Comparison of ENCODE assay signal across 8 cellular contexts in genomic region chr3:44761347-44762169, GRCh38. TPM values are rescaled to one million over a fixed set of nuclear protein-coding genes. Genes with fewer than 3 reads are reported as not detected.
DNase-seq lines count a peak whose midpoint lies in the region; ATAC-seq and TF ChIP-seq lines count a peak whose summit lies in the region.

KIAA1143 (minus strand) TSS chr3:44761619; CDS start chr3:44761602, 17 bp downstream.
A gene with protein sequence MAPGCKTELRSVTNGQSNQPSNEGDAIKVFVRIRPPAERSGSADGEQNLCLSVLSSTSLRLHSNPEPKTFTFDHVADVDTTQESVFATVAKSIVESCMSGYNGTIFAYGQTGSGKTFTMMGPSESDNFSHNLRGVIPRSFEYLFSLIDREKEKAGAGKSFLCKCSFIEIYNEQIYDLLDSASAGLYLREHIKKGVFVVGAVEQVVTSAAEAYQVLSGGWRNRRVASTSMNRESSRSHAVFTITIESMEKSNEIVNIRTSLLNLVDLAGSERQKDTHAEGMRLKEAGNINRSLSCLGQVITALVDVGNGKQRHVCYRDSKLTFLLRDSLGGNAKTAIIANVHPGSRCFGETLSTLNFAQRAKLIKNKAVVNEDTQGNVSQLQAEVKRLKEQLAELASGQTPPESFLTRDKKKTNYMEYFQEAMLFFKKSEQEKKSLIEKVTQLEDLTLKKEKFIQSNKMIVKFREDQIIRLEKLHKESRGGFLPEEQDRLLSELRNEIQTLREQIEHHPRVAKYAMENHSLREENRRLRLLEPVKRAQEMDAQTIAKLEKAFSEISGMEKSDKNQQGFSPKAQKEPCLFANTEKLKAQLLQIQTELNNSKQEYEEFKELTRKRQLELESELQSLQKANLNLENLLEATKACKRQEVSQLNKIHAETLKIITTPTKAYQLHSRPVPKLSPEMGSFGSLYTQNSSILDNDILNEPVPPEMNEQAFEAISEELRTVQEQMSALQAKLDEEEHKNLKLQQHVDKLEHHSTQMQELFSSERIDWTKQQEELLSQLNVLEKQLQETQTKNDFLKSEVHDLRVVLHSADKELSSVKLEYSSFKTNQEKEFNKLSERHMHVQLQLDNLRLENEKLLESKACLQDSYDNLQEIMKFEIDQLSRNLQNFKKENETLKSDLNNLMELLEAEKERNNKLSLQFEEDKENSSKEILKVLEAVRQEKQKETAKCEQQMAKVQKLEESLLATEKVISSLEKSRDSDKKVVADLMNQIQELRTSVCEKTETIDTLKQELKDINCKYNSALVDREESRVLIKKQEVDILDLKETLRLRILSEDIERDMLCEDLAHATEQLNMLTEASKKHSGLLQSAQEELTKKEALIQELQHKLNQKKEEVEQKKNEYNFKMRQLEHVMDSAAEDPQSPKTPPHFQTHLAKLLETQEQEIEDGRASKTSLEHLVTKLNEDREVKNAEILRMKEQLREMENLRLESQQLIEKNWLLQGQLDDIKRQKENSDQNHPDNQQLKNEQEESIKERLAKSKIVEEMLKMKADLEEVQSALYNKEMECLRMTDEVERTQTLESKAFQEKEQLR (N-terminal part only) (plus strand): TSS chr3:44761794. CDS start chr3:44761866, 72 bp downstream.

- ATAC-seq in DND-41 (ENCODE audit: insufficient read depth, low read depth) = peak; percentile 92
- ATAC-seq in naive thymus-derived CD4-positive, alpha-beta T cell = peak; percentile 100
- ATAC-seq in stimulated activated naive B cell treated with anti-CD40 and anti-IgM and Interleukin-4, amounts not matched to agents 10 μg/mL and 1 μg/mL and 100 μg/mL, for 72 hours (replicated peaks) = peak; percentile 95 to 98

- peak within 1 kb of the TSS; percentile 90 for H3K27ac Mint-ChIP-seq in activated T-helper 1 cell treated with anti-CD3 and anti-CD28 coated beads, Interleukin-12 subunit alpha, Interleukin-12 subunit beta, Interleukin-2, Interleukin-4 antibody, amounts not matched to agents 30 ng/mL and 10 ng/mL and 1 ng/mL, durations not matched to agents 14 hours and 24 hours and 36 hours
- H3K27ac Mint-ChIP-seq in naive thymus-derived CD4-positive, alpha-beta T cell = peak within 1 kb of the TSS; percentile 80 to 96 (median 92)
- H3K27ac Mint-ChIP-seq in stimulated activated naive B cell treated with anti-CD40 and anti-IgM and Interleukin-4, amounts not matched to agents 10 μg/mL and 1 μg/mL and 100 μg/mL, for 72 hours = peak within 1 kb of the TSS; percentile 96

- intact Hi-C loops in activated T-helper 1 cell treated with anti-CD3 and anti-CD28 coated beads, Interleukin-12 subunit alpha, Interleukin-12 subunit beta, Interleukin-2, Interleukin-4 antibody, amounts not matched to agents 30 ng/mL and 10 ng/mL and 1 ng/mL, durations not matched to agents 14 hours and 24 hours and 36 hours (cut with micrococcal nuclease) = loop anchor here (1.0 to 10.0 kb wide), 10 partner anchors 32 to 1067 kb away; partner anchors contain the start of genes ABHD5, EXOSC7, TCAIM and TMEM42
- intact Hi-C loops in naive thymus-derived CD4-positive, alpha-beta T cell (cut with micrococcal nuclease) = loop anchor here (1.0 to 5.0 kb wide), 16 partner anchors 32 to 1069 kb away; partner anchors contain the start of genes EXOSC7 (in 2 of the 2), TCAIM (in 2 of the 2), TMEM42 (in 2 of the 2) and ZDHHC3 (in 2 of the 2)

- H4K20me1 ChIP-seq in DND-41 (ENCODE audit: insufficient read depth, low read length) (peaks cover 8% of the 10 kb centered on the region; the same call in 1 of the 2 replicates), GM23248 (ENCODE audit: insufficient read depth) (no peaks in the 10 kb centered on the region)

- peak; percentile 48 for TF ChIP-seq CTCF in DND-41 (IDR thresholded peaks at IDR 0.05; ENCODE audit: borderline replicate concordance, extremely low read depth, low read length, poor library complexity, severe bottlenecking)

- H3F3A ChIP-seq in GM23248 (ENCODE audit: insufficient read depth) = peaks cover 10% of the 10 kb centered on the region; the same call in 1 of the 2 replicates

- POLR2A ChIA-PET in naive thymus-derived CD4-positive, alpha-beta T cell (lab: Charles Lee) = interaction anchor here (0.6 to 3.6 kb wide), 6 partner anchors 14 to 423 kb away, joined by 4 to 30 read pairs (median 6); partner anchors contain the start of genes TCAIM and ZNF501

- H3K4me2 ChIP-seq in DND-41 (ENCODE audit: insufficient read depth, low read length) (peak within 1 kb of the TSS; percentile 87), GM23248 (ENCODE audit: unreplicated experiment) (peak within 1 kb of the TSS; percentile 94)

- peak; percentile 96 for DNase-seq in DND-41
- DNase-seq in GM23248 = peak; percentile 97
- peak; percentile 85 to 92 for DNase-seq in Kasumi-1 (lab: John Stamatoyannopoulos, UW)
- peak; percentile 96 for DNase-seq in RKO (ENCODE audit: low spot score)
- DNase-seq in activated T-helper 1 cell treated with anti-CD3 and anti-CD28 coated beads, Interleukin-12 subunit alpha, Interleukin-12 subunit beta, Interleukin-2, Interleukin-4 antibody, amounts not matched to agents 30 ng/mL and 10 ng/mL and 1 ng/mL, durations not matched to agents 14 hours and 24 hours and 36 hours (ENCODE audit: low spot score) = peak; percentile 95
- peak; percentile 94 for DNase-seq in fibroblast of gingiva (ENCODE audit: low read depth)
- peak; percentile 92 to 98 (median 94) for DNase-seq in naive thymus-derived CD4-positive, alpha-beta T cell
- DNase-seq in stimulated activated naive B cell treated with anti-CD40 and anti-IgM and Interleukin-4, amounts not matched to agents 10 μg/mL and 1 μg/mL and 100 μg/mL, for 72 hours = peak; percentile 94

- H3K36me3 Mint-ChIP-seq in activated T-helper 1 cell treated with anti-CD3 and anti-CD28 coated beads, Interleukin-12 subunit alpha, Interleukin-12 subunit beta, Interleukin-2, Interleukin-4 antibody, amounts not matched to agents 30 ng/mL and 10 ng/mL and 1 ng/mL, durations not matched to agents 14 hours and 24 hours and 36 hours (ENCODE audit: low read depth) = peaks cover 46% of the 10 kb centered on the region
- H3K36me3 Mint-ChIP-seq in naive thymus-derived CD4-positive, alpha-beta T cell = peaks cover 15 to 67% (median 28%) of the 10 kb centered on the region in 5 donors
- peaks cover 24 to 42% of the 10 kb centered on the region in 2 donors for H3K36me3 Mint-ChIP-seq in stimulated activated naive B cell treated with anti-CD40 and anti-IgM and Interleukin-4, amounts not matched to agents 10 μg/mL and 1 μg/mL and 100 μg/mL, for 72 hours

- H3K9ac ChIP-seq in DND-41 (ENCODE audit: low read depth, low read length) (peak within 1 kb of the TSS; percentile 88), GM23248 (peak within 1 kb of the TSS; percentile 92)

- H3K9me2 ChIP-seq in GM23248 (ENCODE audit: insufficient read depth) = no peaks in the 10 kb centered on the region

- H2AFZ ChIP-seq in DND-41 (ENCODE audit: low read depth, low read length) (peak within 1 kb of the TSS; percentile 89), GM23248 (peak within 1 kb of the TSS; percentile 98)

- peaks cover 14% of the 10 kb centered on the region for H3K9me3 ChIP-seq in DND-41 (ENCODE audit: insufficient read depth, low read length, severe bottlenecking)
- H3K9me3 ChIP-seq in GM23248 (ENCODE audit: low read depth) = no peaks in the 10 kb centered on the region
- H3K9me3 ChIP-seq in naive thymus-derived CD4-positive, alpha-beta T cell (ENCODE audit: control insufficient read depth in 2 of 3, low read length in 3 of 3) = peaks cover 0 to 3% (median 0%) of the 10 kb centered on the region in 3 experiments

- H3K27me3 ChIP-seq in DND-41 (ENCODE audit: insufficient read depth, low read length, poor library complexity) = no peaks in the 10 kb centered on the region
- H3K27me3 ChIP-seq in GM23248 (replicated peaks; ENCODE audit: insufficient read depth) = no peaks in the 10 kb centered on the region
- H3K27me3 ChIP-seq in naive thymus-derived CD4-positive, alpha-beta T cell (ENCODE audit: control insufficient read depth in 2 of 2, insufficient read depth in 2 of 2, low read length in 2 of 2) = no peaks in the 10 kb centered on the region

- H3K4me3 ChIP-seq in DND-41 (ENCODE audit: low read depth in 1 of 2, low read length in 2 of 2) (peak within 1 kb of the TSS; percentile 95 to 96), GM23248 (peak within 1 kb of the TSS; percentile 99)
- H3K4me3 ChIP-seq in naive thymus-derived CD4-positive, alpha-beta T cell (ENCODE audit: low read length) = peak within 1 kb of the TSS; percentile 99

- H3K79me2 ChIP-seq in DND-41 (ENCODE audit: insufficient read depth, low read length) (peaks cover 97% of the 10 kb centered on the region), GM23248 (ENCODE audit: insufficient read depth) (peaks cover 89% of the 10 kb centered on the region)

- in situ Hi-C loops in GM23248 (cut with MboI) = no loop called here

- H3K36me3 ChIP-seq in DND-41 (ENCODE audit: insufficient read depth, low read length) (peaks cover 61% of the 10 kb centered on the region), GM23248 (ENCODE audit: low read depth) (peaks cover 5% of the 10 kb centered on the region; the same call in 1 of the 2 replicates)
- peaks cover 0 to 8% (median 0%) of the 10 kb centered on the region in 3 experiments for H3K36me3 ChIP-seq in naive thymus-derived CD4-positive, alpha-beta T cell (ENCODE audit: control insufficient read depth in 2 of 3, insufficient read depth in 3 of 3, low read length in 3 of 3)

- peaks cover 43% of the 10 kb centered on the region for H3K9me3 Mint-ChIP-seq in activated T-helper 1 cell treated with anti-CD3 and anti-CD28 coated beads, Interleukin-12 subunit alpha, Interleukin-12 subunit beta, Interleukin-2, Interleukin-4 antibody, amounts not matched to agents 30 ng/mL and 10 ng/mL and 1 ng/mL, durations not matched to agents 14 hours and 24 hours and 36 hours
- H3K9me3 Mint-ChIP-seq in naive thymus-derived CD4-positive, alpha-beta T cell = peaks cover 9 to 47% (median 21%) of the 10 kb centered on the region in 11 donors
- peaks cover 11 to 12% of the 10 kb centered on the region in 2 donors for H3K9me3 Mint-ChIP-seq in stimulated activated naive B cell treated with anti-CD40 and anti-IgM and Interleukin-4, amounts not matched to agents 10 μg/mL and 1 μg/mL and 100 μg/mL, for 72 hours

- peaks cover 38% of the 10 kb centered on the region for H3K4me1 Mint-ChIP-seq in activated T-helper 1 cell treated with anti-CD3 and anti-CD28 coated beads, Interleukin-12 subunit alpha, Interleukin-12 subunit beta, Interleukin-2, Interleukin-4 antibody, amounts not matched to agents 30 ng/mL and 10 ng/mL and 1 ng/mL, durations not matched to agents 14 hours and 24 hours and 36 hours (ENCODE audit: low read depth)
- peaks cover 16 to 51% (median 42%) of the 10 kb centered on the region in 7 donors for H3K4me1 Mint-ChIP-seq in naive thymus-derived CD4-positive, alpha-beta T cell
- H3K4me1 Mint-ChIP-seq in stimulated activated naive B cell treated with anti-CD40 and anti-IgM and Interleukin-4, amounts not matched to agents 10 μg/mL and 1 μg/mL and 100 μg/mL, for 72 hours = peaks cover 16 to 25% of the 10 kb centered on the region in 2 donors

- H3K27me3 Mint-ChIP-seq in activated T-helper 1 cell treated with anti-CD3 and anti-CD28 coated beads, Interleukin-12 subunit alpha, Interleukin-12 subunit beta, Interleukin-2, Interleukin-4 antibody, amounts not matched to agents 30 ng/mL and 10 ng/mL and 1 ng/mL, durations not matched to agents 14 hours and 24 hours and 36 hours (ENCODE audit: insufficient read depth) = peaks cover 4% of the 10 kb centered on the region
- peaks cover 0 to 3% (median 0%) of the 10 kb centered on the region in 5 donors for H3K27me3 Mint-ChIP-seq in naive thymus-derived CD4-positive, alpha-beta T cell
- H3K27me3 Mint-ChIP-seq in stimulated activated naive B cell treated with anti-CD40 and anti-IgM and Interleukin-4, amounts not matched to agents 10 μg/mL and 1 μg/mL and 100 μg/mL, for 72 hours = no peaks in the 10 kb centered on the region

- peak within 1 kb of the TSS; percentile 95 for H3K27ac ChIP-seq in DND-41 (ENCODE audit: low read length)
- H3K27ac ChIP-seq in GM23248 = peak within 1 kb of the TSS; percentile 58
- H3K27ac ChIP-seq in naive thymus-derived CD4-positive, alpha-beta T cell (ENCODE audit: low read depth, low read length) = peak within 1 kb of the TSS; percentile 82

- WGBS in GM23248 (ENCODE audit: low coverage in 1 of 2, low lambda C conversion rate in 2 of 2, missing lambda C conversion rate in 2 of 2), 2 experiments = 4 to 5% methylated on average over 66 to 68 of the region's 70 CpGs

- CTCF ChIA-PET in naive thymus-derived CD4-positive, alpha-beta T cell (lab: Charles Lee) = interaction anchor here (0.9 to 1.3 kb wide), 3 partner anchors 153 to 228 kb away, joined by 3 to 4 read pairs (median 3); no protein-coding TSS in a partner anchor

- H3K4me1 ChIP-seq in DND-41 (ENCODE audit: insufficient read depth, low read length) = peaks cover 59% of the 10 kb centered on the region
- no peaks in the 10 kb centered on the region; the same call in none of the 2 replicates for H3K4me1 ChIP-seq in GM23248 (ENCODE audit: insufficient read depth)
- H3K4me1 ChIP-seq in naive thymus-derived CD4-positive, alpha-beta T cell (ENCODE audit: control insufficient read depth in 2 of 2, insufficient read depth in 2 of 2, low read length in 2 of 2) = peaks cover 0 to 6% of the 10 kb centered on the region in 2 donors

- peak within 1 kb of the TSS; percentile 93 for H3K4me3 Mint-ChIP-seq in activated T-helper 1 cell treated with anti-CD3 and anti-CD28 coated beads, Interleukin-12 subunit alpha, Interleukin-12 subunit beta, Interleukin-2, Interleukin-4 antibody, amounts not matched to agents 30 ng/mL and 10 ng/mL and 1 ng/mL, durations not matched to agents 14 hours and 24 hours and 36 hours
- H3K4me3 Mint-ChIP-seq in naive thymus-derived CD4-positive, alpha-beta T cell = peak within 1 kb of the TSS; percentile 86 to 94 (median 90)
- H3K4me3 Mint-ChIP-seq in stimulated activated naive B cell treated with anti-CD40 and anti-IgM and Interleukin-4, amounts not matched to agents 10 μg/mL and 1 μg/mL and 100 μg/mL, for 72 hours = peak within 1 kb of the TSS; percentile 84 to 93

RNA-seq across cellular contexts. Expression of gene KIAA1143, which starts in this region (rescaled TPM):
- total RNA-seq in GM23248 (2014; rRNA removed; shearing (Covaris generic)) = 24.3 and 25.0 TPM in 2 replicates
- polyA plus RNA-seq in GM23248 (2016; fragmentation: Nextera tagmentation; extraction: Ambion mirVana) = 21.8 and 23.5 TPM in 2 replicates
- total RNA-seq in activated T-helper 1 cell treated with anti-CD3 and anti-CD28 coated beads, Interleukin-12 subunit alpha, Interleukin-12 subunit beta, Interleukin-2, Interleukin-4 antibody, amounts not matched to agents 30 ng/mL and 10 ng/mL and 1 ng/mL, durations not matched to agents 14 hours and 24 hours and 36 hours = 39.2 and 40.4 TPM in 2 replicates
- total RNA-seq in naive thymus-derived CD4-positive, alpha-beta T cell = 10 to 100 TPM; 17.5 to 44.4 (median 39.8) TPM
- polyA plus RNA-seq in naive thymus-derived CD4-positive, alpha-beta T cell = 10 to 100 TPM; 22.3 to 28.4 TPM

RNA-seq across cellular contexts. Expression of the second gene that starts in this region (rescaled TPM):
- total RNA-seq in GM23248 (2014; rRNA removed; shearing (Covaris generic)) = 3.3 and 3.9 TPM in 2 replicates
- polyA plus RNA-seq in GM23248 (2016; fragmentation: Nextera tagmentation; extraction: Ambion mirVana) = 2.9 and 3.3 TPM in 2 replicates
- total RNA-seq in activated T-helper 1 cell treated with anti-CD3 and anti-CD28 coated beads, Interleukin-12 subunit alpha, Interleukin-12 subunit beta, Interleukin-2, Interleukin-4 antibody, amounts not matched to agents 30 ng/mL and 10 ng/mL and 1 ng/mL, durations not matched to agents 14 hours and 24 hours and 36 hours = 23.2 and 25.5 TPM in 2 replicates
- total RNA-seq in naive thymus-derived CD4-positive, alpha-beta T cell = 10 to 100 TPM in 1 of 5 experiments, under 1 TPM in 4; 0.11 to 31.9 (median 0.30) TPM
- polyA plus RNA-seq in naive thymus-derived CD4-positive, alpha-beta T cell = under 1 TPM in 1 of 2 donors, not detected in 1; 0.14 TPM

Comparison
In these comparisons a context has a peak if more than half of its experiments do, and no peak if none do; other contexts are left out.
1. Peak in every context shown above with its lines: DNase-seq, ATAC-seq, H3K4me3 ChIP-seq and H3K27ac ChIP-seq.